In the genomic region with DNA sequence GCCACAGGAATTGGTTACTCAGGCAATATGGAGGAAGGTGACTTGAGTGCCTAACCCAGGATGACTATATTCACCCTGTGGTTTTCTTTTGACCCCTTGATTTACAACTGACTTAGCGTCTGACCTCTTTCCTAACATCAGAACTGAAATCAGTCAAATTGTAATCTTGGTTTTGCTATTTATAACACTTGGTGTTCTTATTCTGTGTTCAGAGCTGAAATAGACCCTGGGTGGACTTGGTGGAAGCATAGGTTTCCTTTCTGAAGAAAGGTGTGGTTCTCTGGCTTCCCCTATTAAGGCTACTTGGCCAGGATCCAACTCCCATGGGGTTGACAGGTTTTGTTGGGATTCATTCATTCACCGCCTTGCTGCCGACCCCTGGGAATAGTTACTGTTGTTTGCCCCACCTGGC, we compare ENCODE assay signal across 15 cellular contexts.
A peak's percentile ranks its signal among the peaks of the same experiment; 100 is the strongest.
DNase-seq lines count a peak whose midpoint lies in the region; ATAC-seq and TF ChIP-seq lines count a peak whose summit lies in the region.
"Had no signal": no experiment of that assay in that cellular context is flagged by ENCODE, and none has a peak within 500 bp of the region (broad histone marks: within the 10 kb centered on the region; RNA-seq: fewer than 3 reads in every experiment).

No MANE protein-coding gene starts in this region.

- H3K9me3 Mint-ChIP-seq in progenitor cell of endocrine pancreas (ENCODE audit: low read depth) (peaks cover 20% of the 10 kb centered on the region), chondrocyte (ENCODE audit: low read depth) (peaks cover 39% of the 10 kb centered on the region)

- no peak for DNase-seq in activated CD4-positive, CD25-positive, alpha-beta regulatory T cell (lab: John Stamatoyannopoulos, UW)
- peak; percentile 51 for DNase-seq in M059J (ENCODE audit: low read depth)
- DNase-seq in epithelial cell of proximal tubule (ENCODE audit: low read depth) = peak; percentile 55
- DNase-seq in NCI-H524 treated with DMSO at 0.1 percent for 48 hours (lab: John Stamatoyannopoulos, UW) = no peak
- no peak for DNase-seq in progenitor cell of endocrine pancreas (ENCODE audit: low spot score, unreplicated experiment)
- no peak for DNase-seq in chondrocyte (ENCODE audit: low spot score)
- DNase-seq: activated gamma-delta T cell, DMS53, naive B cell, NCI-H2029, PC-9, T-helper 9 cell had no signal

- TF ChIP-seq CTCF in epithelial cell of proximal tubule (conservative IDR thresholded peaks at IDR 0.05; ENCODE audit: low read depth, low read length) (no peak), progenitor cell of endocrine pancreas (IDR thresholded peaks at IDR 0.05; ENCODE audit: unreplicated experiment) (no peak), chondrocyte (IDR thresholded peaks at IDR 0.05) (no peak)

- H3K36me3 Mint-ChIP-seq in progenitor cell of endocrine pancreas (ENCODE audit: insufficient read depth) (peaks cover 55% of the 10 kb centered on the region), chondrocyte (ENCODE audit: low read depth) (peaks cover 76% of the 10 kb centered on the region)

- H3K4me3 Mint-ChIP-seq in progenitor cell of endocrine pancreas (ENCODE audit: low read depth) = no peak overlapping the region
- H3K4me3 Mint-ChIP-seq in chondrocyte (ENCODE audit: unreplicated experiment) = no peak overlapping the region
- H3K4me3 Mint-ChIP-seq: naive B cell had no signal

- H3K4me1 Mint-ChIP-seq in progenitor cell of endocrine pancreas (ENCODE audit: low read depth) (peaks cover 6% of the 10 kb centered on the region), chondrocyte (ENCODE audit: low read depth) (peaks cover 5% of the 10 kb centered on the region)

- H3K27me3 Mint-ChIP-seq in progenitor cell of endocrine pancreas (no peaks in the 10 kb centered on the region), chondrocyte (ENCODE audit: low read depth) (no peaks in the 10 kb centered on the region)
- H3K27me3 Mint-ChIP-seq: naive B cell had no signal

- no peak overlapping the region for H3K27ac Mint-ChIP-seq in progenitor cell of endocrine pancreas
- H3K27ac Mint-ChIP-seq in chondrocyte (ENCODE audit: unreplicated experiment) = no peak overlapping the region

- H3K4me3 ChIP-seq in epithelial cell of proximal tubule (ENCODE audit: low read depth, low read length) = no peak overlapping the region
- H3K4me3 ChIP-seq: PC-9, skin epidermis had no signal

- ATAC-seq in activated CD4-positive, CD25-positive, alpha-beta regulatory T cell treated with anti-CD3 and anti-CD28 coated beads, Interleukin-2, amount 50 U/mL, for 24 hours = peak; percentile 81 to 87
- ATAC-seq in GM21423 (IDR thresholded peaks at IDR 0.05; ENCODE audit: unreplicated experiment) = peak; percentile 74

Comparison
In these comparisons a context has a peak if more than half of its experiments do, and no peak if none do; other contexts are left out.
1. DNase-seq: peak in M059J (single experiment) and epithelial cell of proximal tubule (single experiment); none in activated CD4-positive, CD25-positive, alpha-beta regulatory T cell (0 of 4), NCI-H524 treated with DMSO at 0.1 percent for 48 hours (single experiment), progenitor cell of endocrine pancreas (single experiment) and chondrocyte (single experiment).